ENCODE assay signal across 1 cellular context in the genomic region with DNA sequence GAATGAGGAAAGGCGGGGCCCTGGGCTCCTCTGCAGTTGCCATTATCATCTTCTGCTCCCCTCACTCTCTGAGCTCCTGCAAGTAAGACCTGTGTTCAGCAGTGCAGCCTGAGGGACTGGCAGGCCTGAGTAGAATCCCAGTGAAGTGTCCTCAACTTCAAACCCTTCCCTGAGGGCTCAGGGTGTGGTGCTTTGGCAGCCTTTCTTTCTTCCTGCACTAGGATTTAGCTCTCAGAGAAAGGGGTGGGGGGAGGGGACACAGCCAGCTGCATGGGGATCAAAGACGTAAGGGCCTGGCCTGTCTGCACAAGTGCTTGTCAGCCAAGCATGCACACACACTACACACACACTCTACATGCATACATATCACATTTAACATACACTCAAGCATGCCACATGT.
TF ChIP-seq lines count a peak whose summit lies in the region.

No MANE protein-coding gene starts in this region.

TF ChIP-seq in GM23338, 12 proteins besides CTCF, POLR2A, EP300 and RAD21 (continued from another document):
- no peak for TF ChIP-seq JUNB (IDR thresholded peaks at IDR 0.05; ENCODE audit: unreplicated experiment)
- no peak for TF ChIP-seq POLR2AphosphoS5 (IDR thresholded peaks at IDR 0.05; ENCODE audit: low read depth)
- TF ChIP-seq, protein P1, sequence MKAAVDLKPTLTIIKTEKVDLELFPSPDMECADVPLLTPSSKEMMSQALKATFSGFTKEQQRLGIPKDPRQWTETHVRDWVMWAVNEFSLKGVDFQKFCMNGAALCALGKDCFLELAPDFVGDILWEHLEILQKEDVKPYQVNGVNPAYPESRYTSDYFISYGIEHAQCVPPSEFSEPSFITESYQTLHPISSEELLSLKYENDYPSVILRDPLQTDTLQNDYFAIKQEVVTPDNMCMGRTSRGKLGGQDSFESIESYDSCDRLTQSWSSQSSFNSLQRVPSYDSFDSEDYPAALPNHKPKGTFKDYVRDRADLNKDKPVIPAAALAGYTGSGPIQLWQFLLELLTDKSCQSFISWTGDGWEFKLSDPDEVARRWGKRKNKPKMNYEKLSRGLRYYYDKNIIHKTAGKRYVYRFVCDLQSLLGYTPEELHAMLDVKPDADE (IDR thresholded peaks at IDR 0.05): no peak
- TF ChIP-seq EZH2 (IDR thresholded peaks at IDR 0.05; ENCODE audit: low read depth, unreplicated experiment): no peak
- TF ChIP-seq, protein P2, sequence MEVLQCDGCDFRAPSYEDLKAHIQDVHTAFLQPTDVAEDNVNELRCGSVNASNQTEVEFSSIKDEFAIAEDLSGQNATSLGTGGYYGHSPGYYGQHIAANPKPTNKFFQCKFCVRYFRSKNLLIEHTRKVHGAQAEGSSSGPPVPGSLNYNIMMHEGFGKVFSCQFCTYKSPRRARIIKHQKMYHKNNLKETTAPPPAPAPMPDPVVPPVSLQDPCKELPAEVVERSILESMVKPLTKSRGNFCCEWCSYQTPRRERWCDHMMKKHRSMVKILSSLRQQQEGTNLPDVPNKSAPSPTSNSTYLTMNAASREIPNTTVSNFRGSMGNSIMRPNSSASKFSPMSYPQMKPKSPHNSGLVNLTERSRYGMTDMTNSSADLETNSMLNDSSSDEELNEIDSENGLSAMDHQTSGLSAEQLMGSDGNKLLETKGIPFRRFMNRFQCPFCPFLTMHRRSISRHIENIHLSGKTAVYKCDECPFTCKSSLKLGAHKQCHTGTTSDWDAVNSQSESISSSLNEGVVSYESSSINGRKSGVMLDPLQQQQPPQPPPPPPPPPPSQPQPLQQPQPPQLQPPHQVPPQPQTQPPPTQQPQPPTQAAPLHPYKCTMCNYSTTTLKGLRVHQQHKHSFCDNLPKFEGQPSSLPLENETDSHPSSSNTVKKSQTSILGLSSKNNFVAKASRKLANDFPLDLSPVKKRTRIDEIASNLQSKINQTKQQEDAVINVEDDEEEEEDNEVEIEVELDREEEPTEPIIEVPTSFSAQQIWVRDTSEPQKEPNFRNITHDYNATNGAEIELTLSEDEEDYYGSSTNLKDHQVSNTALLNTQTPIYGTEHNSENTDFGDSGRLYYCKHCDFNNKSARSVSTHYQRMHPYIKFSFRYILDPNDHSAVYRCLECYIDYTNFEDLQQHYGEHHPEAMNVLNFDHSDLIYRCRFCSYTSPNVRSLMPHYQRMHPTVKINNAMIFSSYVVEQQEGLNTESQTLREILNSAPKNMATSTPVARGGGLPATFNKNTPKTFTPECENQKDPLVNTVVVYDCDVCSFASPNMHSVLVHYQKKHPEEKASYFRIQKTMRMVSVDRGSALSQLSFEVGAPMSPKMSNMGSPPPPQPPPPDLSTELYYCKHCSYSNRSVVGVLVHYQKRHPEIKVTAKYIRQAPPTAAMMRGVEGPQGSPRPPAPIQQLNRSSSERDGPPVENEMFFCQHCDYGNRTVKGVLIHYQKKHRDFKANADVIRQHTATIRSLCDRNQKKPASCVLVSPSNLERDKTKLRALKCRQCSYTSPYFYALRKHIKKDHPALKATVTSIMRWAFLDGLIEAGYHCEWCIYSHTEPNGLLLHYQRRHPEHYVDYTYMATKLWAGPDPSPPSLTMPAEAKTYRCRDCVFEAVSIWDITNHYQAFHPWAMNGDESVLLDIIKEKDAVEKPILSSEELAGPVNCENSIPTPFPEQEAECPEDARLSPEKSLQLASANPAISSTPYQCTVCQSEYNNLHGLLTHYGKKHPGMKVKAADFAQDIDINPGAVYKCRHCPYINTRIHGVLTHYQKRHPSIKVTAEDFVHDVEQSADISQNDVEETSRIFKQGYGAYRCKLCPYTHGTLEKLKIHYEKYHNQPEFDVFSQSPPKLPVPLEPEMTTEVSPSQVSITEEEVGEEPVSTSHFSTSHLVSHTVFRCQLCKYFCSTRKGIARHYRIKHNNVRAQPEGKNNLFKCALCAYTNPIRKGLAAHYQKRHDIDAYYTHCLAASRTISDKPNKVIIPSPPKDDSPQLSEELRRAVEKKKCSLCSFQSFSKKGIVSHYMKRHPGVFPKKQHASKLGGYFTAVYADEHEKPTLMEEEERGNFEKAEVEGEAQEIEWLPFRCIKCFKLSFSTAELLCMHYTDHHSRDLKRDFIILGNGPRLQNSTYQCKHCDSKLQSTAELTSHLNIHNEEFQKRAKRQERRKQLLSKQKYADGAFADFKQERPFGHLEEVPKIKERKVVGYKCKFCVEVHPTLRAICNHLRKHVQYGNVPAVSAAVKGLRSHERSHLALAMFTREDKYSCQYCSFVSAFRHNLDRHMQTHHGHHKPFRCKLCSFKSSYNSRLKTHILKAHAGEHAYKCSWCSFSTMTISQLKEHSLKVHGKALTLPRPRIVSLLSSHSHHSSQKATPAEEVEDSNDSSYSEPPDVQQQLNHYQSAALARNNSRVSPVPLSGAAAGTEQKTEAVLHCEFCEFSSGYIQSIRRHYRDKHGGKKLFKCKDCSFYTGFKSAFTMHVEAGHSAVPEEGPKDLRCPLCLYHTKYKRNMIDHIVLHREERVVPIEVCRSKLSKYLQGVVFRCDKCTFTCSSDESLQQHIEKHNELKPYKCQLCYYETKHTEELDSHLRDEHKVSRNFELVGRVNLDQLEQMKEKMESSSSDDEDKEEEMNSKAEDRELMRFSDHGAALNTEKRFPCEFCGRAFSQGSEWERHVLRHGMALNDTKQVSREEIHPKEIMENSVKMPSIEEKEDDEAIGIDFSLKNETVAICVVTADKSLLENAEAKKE (CRISPR knock-in tag; IDR thresholded peaks at IDR 0.05): no peak
- TF ChIP-seq EZH2phosphoT487 (IDR thresholded peaks at IDR 0.05; ENCODE audit: unreplicated experiment): no peak
- TF ChIP-seq CREB1 (CRISPR knock-in tag; IDR thresholded peaks at IDR 0.05; ENCODE audit: low read depth): no peak
- no peak for TF ChIP-seq STAT1 (IDR thresholded peaks at IDR 0.05; ENCODE audit: unreplicated experiment)
- TF ChIP-seq, protein P3, sequence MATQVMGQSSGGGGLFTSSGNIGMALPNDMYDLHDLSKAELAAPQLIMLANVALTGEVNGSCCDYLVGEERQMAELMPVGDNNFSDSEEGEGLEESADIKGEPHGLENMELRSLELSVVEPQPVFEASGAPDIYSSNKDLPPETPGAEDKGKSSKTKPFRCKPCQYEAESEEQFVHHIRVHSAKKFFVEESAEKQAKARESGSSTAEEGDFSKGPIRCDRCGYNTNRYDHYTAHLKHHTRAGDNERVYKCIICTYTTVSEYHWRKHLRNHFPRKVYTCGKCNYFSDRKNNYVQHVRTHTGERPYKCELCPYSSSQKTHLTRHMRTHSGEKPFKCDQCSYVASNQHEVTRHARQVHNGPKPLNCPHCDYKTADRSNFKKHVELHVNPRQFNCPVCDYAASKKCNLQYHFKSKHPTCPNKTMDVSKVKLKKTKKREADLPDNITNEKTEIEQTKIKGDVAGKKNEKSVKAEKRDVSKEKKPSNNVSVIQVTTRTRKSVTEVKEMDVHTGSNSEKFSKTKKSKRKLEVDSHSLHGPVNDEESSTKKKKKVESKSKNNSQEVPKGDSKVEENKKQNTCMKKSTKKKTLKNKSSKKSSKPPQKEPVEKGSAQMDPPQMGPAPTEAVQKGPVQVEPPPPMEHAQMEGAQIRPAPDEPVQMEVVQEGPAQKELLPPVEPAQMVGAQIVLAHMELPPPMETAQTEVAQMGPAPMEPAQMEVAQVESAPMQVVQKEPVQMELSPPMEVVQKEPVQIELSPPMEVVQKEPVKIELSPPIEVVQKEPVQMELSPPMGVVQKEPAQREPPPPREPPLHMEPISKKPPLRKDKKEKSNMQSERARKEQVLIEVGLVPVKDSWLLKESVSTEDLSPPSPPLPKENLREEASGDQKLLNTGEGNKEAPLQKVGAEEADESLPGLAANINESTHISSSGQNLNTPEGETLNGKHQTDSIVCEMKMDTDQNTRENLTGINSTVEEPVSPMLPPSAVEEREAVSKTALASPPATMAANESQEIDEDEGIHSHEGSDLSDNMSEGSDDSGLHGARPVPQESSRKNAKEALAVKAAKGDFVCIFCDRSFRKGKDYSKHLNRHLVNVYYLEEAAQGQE (IDR thresholded peaks at IDR 0.05; ENCODE audit: unreplicated experiment): no peak
- no peak for TF ChIP-seq ZNF114 (CRISPR knock-in tag; IDR thresholded peaks at IDR 0.05)
